In genomic region chrX:48890934-48891401, GRCh38 we compare ENCODE assay signal across 9 cellular contexts. TPM values are rescaled to one million over a fixed set of nuclear protein-coding genes. Genes with fewer than 3 reads are reported as not detected.
DNase-seq lines count a peak whose midpoint lies in the region; ATAC-seq and TF ChIP-seq lines count a peak whose summit lies in the region.
"Had no signal": no experiment of that assay in that cellular context is flagged by ENCODE, and none has a peak within 500 bp of the region (broad histone marks: within the 10 kb centered on the region; RNA-seq: fewer than 3 reads in every experiment).

No MANE protein-coding gene starts in this region.

- no peak for TF ChIP-seq CTCF in AG09309 (IDR thresholded peaks at IDR 0.05; ENCODE audit: control insufficient read depth, insufficient read depth, low read depth, low read length, missing control alignments)
- TF ChIP-seq CTCF in activated CD8-positive, alpha-beta T cell treated with anti-CD3 and anti-CD28 coated beads for 36 hours (IDR thresholded peaks at IDR 0.05) = no peak
- TF ChIP-seq CTCF in left ventricle myocardium inferior (IDR thresholded peaks at IDR 0.05; ENCODE audit: borderline replicate concordance) = no peak
- TF ChIP-seq CTCF in sigmoid colon (IDR thresholded peaks at IDR 0.05) = no peak

- CTCF ChIA-PET in activated CD8-positive, alpha-beta T cell treated with anti-CD3 and anti-CD28 coated beads for 36 hours (lab: Charles Lee) = interaction anchor here (0.7 to 2.0 kb wide), 5 partner anchors 46 to 242 kb away, joined by 3 to 9 read pairs (median 4); no protein-coding TSS in a partner anchor

- 0 to 1% methylated on average over 35 of the region's 35 CpGs for WGBS in sigmoid colon, 2 donors

- H3K4me1 ChIP-seq in left ventricle myocardium inferior = peaks cover 6% of the 10 kb centered on the region
- H3K4me1 ChIP-seq in sigmoid colon = peaks cover 0 to 12% (median 5%) of the 10 kb centered on the region in 4 donors

- H3K27me3 Mint-ChIP-seq in activated CD8-positive, alpha-beta T cell treated with anti-CD3 and anti-CD28 coated beads for 36 hours = no peaks in the 10 kb centered on the region

- H3K27ac ChIP-seq in left ventricle myocardium inferior (replicated peaks) (peak overlapping the region; percentile 75), sigmoid colon (peak overlapping the region; percentile 80 to 85 (median 83))

- H3K9me3 ChIP-seq in left ventricle myocardium inferior (replicated peaks) (no peaks in the 10 kb centered on the region), sigmoid colon (no peaks in the 10 kb centered on the region)

- intact Hi-C loops in activated CD8-positive, alpha-beta T cell treated with anti-CD3 and anti-CD28 coated beads for 36 hours (cut with micrococcal nuclease) = no loop called here
- intact Hi-C loops in left ventricle myocardium inferior (cut with micrococcal nuclease) (no loop called here), sigmoid colon (cut with DNase I) (loop anchor here (2.0 to 10.0 kb wide), 3 partner anchors 66 to 216 kb away; partner anchors contain the start of genes HDAC6 and OTUD5)

- TF ChIP-seq EP300 in sigmoid colon (IDR thresholded peaks at IDR 0.05) = no peak

- H3K9me3 Mint-ChIP-seq in activated CD8-positive, alpha-beta T cell treated with anti-CD3 and anti-CD28 coated beads for 36 hours = no peaks in the 10 kb centered on the region

- TF ChIP-seq POLR2A in sigmoid colon (IDR thresholded peaks at IDR 0.05) = no peak

- H3K27ac Mint-ChIP-seq in activated CD8-positive, alpha-beta T cell treated with anti-CD3 and anti-CD28 coated beads for 36 hours = peak overlapping the region; percentile 78

- H3K36me3 ChIP-seq in left ventricle myocardium inferior (peaks cover 14% of the 10 kb centered on the region), sigmoid colon (peaks cover 0 to 11% (median 0%) of the 10 kb centered on the region in 4 donors)

- no peak for DNase-seq in AG09309 (ENCODE audit: low read depth)
- peak; percentile 12 for DNase-seq in activated CD8-positive, alpha-beta T cell treated with anti-CD3 and anti-CD28 coated beads for 36 hours
- peak; percentile 18 for DNase-seq in left ventricle myocardium inferior
- no peak for DNase-seq in sigmoid colon
- DNase-seq in stimulated activated CD8-positive, alpha-beta memory T cell treated with anti-CD3 and anti-CD28 coated beads, Interleukin-4, amount 100 ng/mL, for 48 hours = no peak
- no peak for DNase-seq in activated gamma-delta T cell (lab: John Stamatoyannopoulos, UW)

- POLR2A ChIA-PET in activated CD8-positive, alpha-beta T cell treated with anti-CD3 and anti-CD28 coated beads for 36 hours (lab: Charles Lee) = interaction anchor here (0.6 to 1.0 kb wide), 3 partner anchors 46 to 53 kb away, joined by 3 to 4 read pairs (median 3); no protein-coding TSS in a partner anchor

- peak overlapping the region; percentile 76 for H3K4me3 Mint-ChIP-seq in activated CD8-positive, alpha-beta T cell treated with anti-CD3 and anti-CD28 coated beads for 36 hours

- H3K36me3 Mint-ChIP-seq in activated CD8-positive, alpha-beta T cell treated with anti-CD3 and anti-CD28 coated beads for 36 hours (ENCODE audit: low read depth) = peaks cover 4% of the 10 kb centered on the region

- peak; percentile 11 for ATAC-seq in GM18873 (IDR thresholded peaks at IDR 0.05; ENCODE audit: low FRiP score, unreplicated experiment)
- ATAC-seq in HG03103 (IDR thresholded peaks at IDR 0.05; ENCODE audit: low read depth, unreplicated experiment) = peak; percentile 30
- peak; percentile 56 for ATAC-seq in activated CD8-positive, alpha-beta T cell treated with anti-CD3 and anti-CD28 coated beads for 36 hours

- H3K4me1 Mint-ChIP-seq in activated CD8-positive, alpha-beta T cell treated with anti-CD3 and anti-CD28 coated beads for 36 hours (ENCODE audit: low read depth) = peaks cover 22% of the 10 kb centered on the region

- H3K27me3 ChIP-seq in left ventricle myocardium inferior (ENCODE audit: low read depth) = no peaks in the 10 kb centered on the region
- no peaks in the 10 kb centered on the region for H3K27me3 ChIP-seq in sigmoid colon

- H3K4me3 ChIP-seq in AG09309 (ENCODE audit: control insufficient read depth, low read depth, low read length) (peak overlapping the region; percentile 34), left ventricle myocardium inferior (peak overlapping the region; percentile 74), sigmoid colon (peak overlapping the region; percentile 63 to 67 (median 64))

RNA-seq across cellular contexts. Expression of gene TIMM17B, which starts 6.6 kb away (rescaled TPM):
- 10 to 100 TPM; 50.1 to 52.2 TPM for total RNA-seq in activated CD8-positive, alpha-beta T cell treated with anti-CD3 and anti-CD28 coated beads for 36 hours
- total RNA-seq in left ventricle myocardium inferior (76.1 TPM), sigmoid colon (10 to 100 TPM; 37.7 to 59.6 (median 45.7) TPM)
- 10 to 100 TPM; 38.4 to 63.1 (median 53.4) TPM for polyA plus RNA-seq in sigmoid colon

RNA-seq across cellular contexts. Expression of gene PQBP1, which starts 6.8 kb away (rescaled TPM):
- 10 to 100 TPM; 63.9 to 66.5 TPM for total RNA-seq in activated CD8-positive, alpha-beta T cell treated with anti-CD3 and anti-CD28 coated beads for 36 hours
- total RNA-seq in left ventricle myocardium inferior = 60.3 TPM
- 100 to 1,000 TPM in 2 of 4 donors, 10 to 100 TPM in 2; 83.1 to 103 (median 94.9) TPM for total RNA-seq in sigmoid colon
- polyA plus RNA-seq in sigmoid colon = 10 to 100 TPM; 65.0 to 80.8 (median 77.5) TPM

RNA-seq across cellular contexts. Expression of gene SLC35A2, which starts 20.5 kb away (rescaled TPM):
- 10 to 100 TPM; 14.7 to 15.0 TPM for total RNA-seq in activated CD8-positive, alpha-beta T cell treated with anti-CD3 and anti-CD28 coated beads for 36 hours
- total RNA-seq in left ventricle myocardium inferior = 10.4 TPM
- 10 to 100 TPM in 1 of 4 donors, 1 to 10 TPM in 3; 5.6 to 20.2 (median 6.0) TPM for total RNA-seq in sigmoid colon
- polyA plus RNA-seq in sigmoid colon = 10 to 100 TPM in 1 of 3 donors, 1 to 10 TPM in 2; 6.0 to 43.9 (median 9.0) TPM

RNA-seq across cellular contexts. Expression of gene PIM2, which starts 27.9 kb away (rescaled TPM):
- 100 to 1,000 TPM; 169 to 177 TPM for total RNA-seq in activated CD8-positive, alpha-beta T cell treated with anti-CD3 and anti-CD28 coated beads for 36 hours
- total RNA-seq in left ventricle myocardium inferior (3.3 TPM), sigmoid colon (1 to 10 TPM; 2.4 to 6.9 (median 4.4) TPM)
- 10 to 100 TPM in 1 of 3 donors, 1 to 10 TPM in 2; 6.6 to 42.0 (median 6.7) TPM for polyA plus RNA-seq in sigmoid colon

RNA-seq across cellular contexts. Expression of gene PCSK1N, which starts 55.6 kb away (rescaled TPM):
- 1 to 10 TPM; 1.1 to 1.4 TPM for total RNA-seq in activated CD8-positive, alpha-beta T cell treated with anti-CD3 and anti-CD28 coated beads for 36 hours
- total RNA-seq in left ventricle myocardium inferior = not detected
- total RNA-seq in sigmoid colon = 10 to 100 TPM in 3 of 4 donors, 1 to 10 TPM in 1; 4.1 to 25.7 (median 21.4) TPM
- 1 to 10 TPM; 2.3 to 6.9 (median 6.0) TPM for polyA plus RNA-seq in sigmoid colon
- total RNA-seq: pulmonary artery endothelial cell had no signal

Comparison
In these comparisons a context has a peak if more than half of its experiments do, and no peak if none do; other contexts are left out.
1. DNase-seq: peak in activated CD8-positive, alpha-beta T cell treated with anti-CD3 and anti-CD28 coated beads for 36 hours (single experiment) and left ventricle myocardium inferior (single experiment); none in AG09309 (single experiment), sigmoid colon (single experiment), stimulated activated CD8-positive, alpha-beta memory T cell treated with anti-CD3 and anti-CD28 coated beads, Interleukin-4, amount 100 ng/mL, for 48 hours (single experiment) and activated gamma-delta T cell (single experiment).
2. Peak in every context shown above with its lines, with median percentiles within 50 percentile points of each other: H3K4me3 ChIP-seq and ATAC-seq.